Comparison of ENCODE assay signal across 8 cellular contexts in the genomic region with DNA sequence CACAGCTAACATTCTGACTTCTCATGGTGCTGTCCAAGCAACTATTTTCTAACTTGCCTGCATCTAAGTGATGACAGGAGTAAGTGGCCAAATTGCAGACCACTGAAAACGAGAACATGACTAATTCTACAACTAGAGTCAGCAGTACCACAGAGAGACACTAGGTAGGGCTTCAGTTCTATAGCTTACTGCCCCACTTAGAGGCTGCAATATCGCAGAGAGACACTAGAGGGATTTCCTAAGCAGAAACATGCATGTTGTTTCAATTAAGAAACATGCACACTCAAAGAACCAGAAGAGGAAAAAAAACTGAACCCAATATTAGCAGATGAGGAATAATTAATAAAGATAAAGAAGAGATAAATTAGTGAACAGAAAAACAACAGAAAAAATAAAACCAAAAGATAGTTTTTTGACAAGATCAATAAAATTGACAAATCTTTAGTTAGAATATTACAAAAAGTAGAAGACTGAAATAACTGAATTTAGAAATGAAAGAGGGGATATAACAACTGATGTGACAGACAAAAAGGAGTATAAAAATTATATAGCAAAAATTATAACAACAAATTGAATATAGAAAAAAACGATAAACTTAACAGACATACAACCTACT.
DNase-seq lines count a peak whose midpoint lies in the region; FAIRE-seq and TF ChIP-seq lines count a peak whose summit lies in the region.

No MANE protein-coding gene starts in this region.

- H3F3A ChIP-seq in GM23248 (ENCODE audit: insufficient read depth): 0 out of 2 replicates have a peak, but pooled peaks cover 13% of the 10 kb centered on the region

- in situ Hi-C loops in GM23248 (cut with MboI): no loop called here

- H3K9me3 ChIP-seq in GM23248 (ENCODE audit: low read depth) (no peaks in the 10 kb centered on the region), astrocyte (ENCODE audit: insufficient read depth, low read depth, low read length) (no peaks in the 10 kb centered on the region)

- H3K27ac ChIP-seq in GM23248: no peak overlapping the region
- no peak overlapping the region for H3K27ac ChIP-seq in astrocyte (ENCODE audit: low read depth, low read length)

- no peak overlapping the region for H3K4me3 Mint-ChIP-seq in astrocyte (ENCODE audit: unreplicated experiment)

- H3K4me1 ChIP-seq in GM23248 (ENCODE audit: insufficient read depth) (peaks cover 14% of the 10 kb centered on the region), astrocyte (ENCODE audit: insufficient read depth, low read length) (no peaks in the 10 kb centered on the region)

- H3K9ac ChIP-seq in GM23248 (no peak overlapping the region), astrocyte (ENCODE audit: low read length) (no peak overlapping the region)

- H3K4me2 ChIP-seq in GM23248 (ENCODE audit: unreplicated experiment) (no peak overlapping the region), astrocyte (ENCODE audit: low read length) (no peak overlapping the region)

- H3K9me3 Mint-ChIP-seq in astrocyte (ENCODE audit: unreplicated experiment): no peaks in the 10 kb centered on the region

- H3K27ac Mint-ChIP-seq in astrocyte (ENCODE audit: unreplicated experiment): no peak overlapping the region

- DNase-seq in GM12864 (ENCODE audit: low read depth) (peak; percentile 42), GM23248 (peak; percentile 76), LHCN-M2 (ENCODE audit: low read depth) (peak; percentile 78), astrocyte (ENCODE audit: low read depth) (peak; percentile 64), iPS DF 4.7 (ENCODE audit: extremely low read depth, low spot score) (peak; percentile 38), epidermal melanocyte (ENCODE audit: insufficient read length, low spot score) (no peak), NCI-H1105 (lab: John Stamatoyannopoulos, UW) (no peak)
- DNase-seq in stimulated activated CD4-positive, alpha-beta T cell treated with anti-CD3 and anti-CD28 coated beads, TNF-alpha, amount 100 ng/mL, for 24 hours (ENCODE audit: low read depth in 3 of 3): peak in 2 of 3 experiments; percentile 0 to 7

- peak; percentile 98 for FAIRE-seq in astrocyte (lab: Jason Lieb, UNC)

- H2AFZ ChIP-seq in GM23248 (no peak overlapping the region), astrocyte (ENCODE audit: low read depth, low read length) (no peak overlapping the region)

- no peaks in the 10 kb centered on the region for H3K9me2 ChIP-seq in GM23248 (ENCODE audit: insufficient read depth)

- H3K36me3 ChIP-seq in GM23248 (ENCODE audit: low read depth) (no peaks in the 10 kb centered on the region), astrocyte (ENCODE audit: insufficient read depth, low read length) (no peaks in the 10 kb centered on the region)

- no peak overlapping the region for H3K4me3 ChIP-seq in GM12864 (ENCODE audit: low read depth, low read length)
- H3K4me3 ChIP-seq in GM23248: no peak overlapping the region
- no peak overlapping the region for H3K4me3 ChIP-seq in astrocyte (ENCODE audit: insufficient read depth, low read depth, low read length)

- peak; percentile 74 for TF ChIP-seq CTCF in GM12864 (IDR thresholded peaks at IDR 0.05; ENCODE audit: low read depth, low read length, missing control alignments)
- TF ChIP-seq CTCF in astrocyte (IDR thresholded peaks at IDR 0.05; ENCODE audit: insufficient read depth, low read depth, low read length): peak; percentile 63

- H4K20me1 ChIP-seq in GM23248 (ENCODE audit: insufficient read depth) (no peaks in the 10 kb centered on the region), astrocyte (ENCODE audit: insufficient read depth, low read length) (no peaks in the 10 kb centered on the region)

- WGBS in GM23248 (ENCODE audit: low coverage in 1 of 2, low lambda C conversion rate in 2 of 2, missing lambda C conversion rate in 2 of 2), 2 experiments: 30 to 50% methylated on average over 2 to 3 of the region's 3 CpGs

- H3K36me3 Mint-ChIP-seq in astrocyte (ENCODE audit: low read depth, unreplicated experiment): no peaks in the 10 kb centered on the region

- H3K27me3 ChIP-seq in GM23248 (replicated peaks; ENCODE audit: insufficient read depth) (no peaks in the 10 kb centered on the region), astrocyte (ENCODE audit: insufficient read depth, low read length) (no peaks in the 10 kb centered on the region)

- H3K27me3 Mint-ChIP-seq in astrocyte (ENCODE audit: low read depth, unreplicated experiment): no peaks in the 10 kb centered on the region

- H3K4me1 Mint-ChIP-seq in astrocyte (ENCODE audit: low read depth, unreplicated experiment): peaks cover 2% of the 10 kb centered on the region

- H3K79me2 ChIP-seq in GM23248 (ENCODE audit: insufficient read depth): no peaks in the 10 kb centered on the region
- no peaks in the 10 kb centered on the region for H3K79me2 ChIP-seq in astrocyte (ENCODE audit: insufficient read depth, low read length)

Comparison
In these comparisons a context has a peak if more than half of its experiments do, and no peak if none do; other contexts are left out.
1. DNase-seq: peak in GM12864 (single experiment), GM23248 (single experiment), LHCN-M2 (single experiment), astrocyte (single experiment), iPS DF 4.7 (single experiment) and stimulated activated CD4-positive, alpha-beta T cell treated with anti-CD3 and anti-CD28 coated beads, TNF-alpha, amount 100 ng/mL, for 24 hours (2 of 3); none in epidermal melanocyte (single experiment) and NCI-H1105 (single experiment).